ENCODE assay signal across 5 cellular contexts in the genomic region with DNA sequence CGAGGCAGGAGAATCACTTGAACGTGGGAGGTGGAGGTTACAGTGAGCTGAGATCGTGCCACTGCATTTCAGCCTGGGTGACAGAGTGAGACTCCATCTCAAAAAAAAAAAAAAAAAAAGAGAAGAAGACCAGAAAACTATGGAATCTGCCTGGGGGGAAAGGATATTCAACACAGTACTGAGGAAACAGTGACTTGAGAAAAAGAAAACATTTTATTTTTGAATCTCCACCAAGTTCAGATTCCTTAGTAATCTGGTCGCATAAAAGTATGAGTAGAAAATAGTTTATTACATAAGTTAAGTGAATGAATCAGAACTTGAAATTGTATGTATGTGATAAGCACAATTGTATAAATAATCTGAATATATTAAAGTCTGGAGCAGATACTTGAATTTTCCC.
"Had no signal": no experiment of that assay in that cellular context is flagged by ENCODE, and none has a peak within 500 bp of the region (broad histone marks: within the 10 kb centered on the region; RNA-seq: fewer than 3 reads in every experiment).

No MANE protein-coding gene starts in this region.

- H3K4me3 ChIP-seq: GM23338, K562 had no signal

- DNase-seq: H9, HCEC 1CT, IMR-90 had no signal
